Comparison of ENCODE assay signal across 21 cellular contexts in the genomic region with DNA sequence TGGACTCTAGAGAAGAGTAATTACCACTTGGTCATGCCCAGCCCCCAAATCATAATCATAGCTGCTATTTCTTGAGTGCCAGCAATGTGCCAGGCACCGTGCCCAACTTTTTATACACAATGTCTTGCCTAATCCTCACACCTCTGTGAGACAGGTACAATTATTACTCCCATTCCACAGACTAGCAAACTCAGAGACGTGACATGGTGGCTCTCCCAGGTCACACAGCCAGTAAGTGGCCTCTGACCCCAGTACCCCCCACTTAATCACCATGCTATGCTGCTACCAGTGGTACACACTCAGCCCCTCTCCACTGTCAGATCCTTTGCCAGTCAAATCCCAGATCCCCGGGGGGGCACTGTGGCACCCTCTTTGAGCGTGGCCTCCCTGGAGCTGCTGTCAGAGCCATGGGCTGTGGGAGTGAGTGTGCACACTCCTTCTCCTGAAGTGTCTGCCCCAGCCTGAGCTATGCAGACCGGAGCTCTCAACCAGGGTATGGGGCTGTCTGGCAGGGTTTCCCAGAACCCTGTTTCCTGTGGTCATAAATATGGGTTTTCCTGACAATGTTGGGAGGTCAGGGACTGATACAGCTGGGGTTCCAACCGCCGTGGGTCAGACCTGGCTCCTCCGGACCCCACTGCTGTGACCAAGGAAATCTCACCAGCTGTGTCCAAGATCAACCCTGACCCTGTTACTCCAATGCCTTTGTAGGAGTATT. TPM values are rescaled to one million over a fixed set of nuclear protein-coding genes. Genes with fewer than 3 reads are reported as not detected.
"Had no signal": no experiment of that assay in that cellular context is flagged by ENCODE, and none has a peak within 500 bp of the region (broad histone marks: within the 10 kb centered on the region; RNA-seq: fewer than 3 reads in every experiment).

No MANE protein-coding gene starts in this region.

- H3K36me3 Mint-ChIP-seq: natural killer cell, type B pancreatic cell had no signal

- DNase-seq: activated CD4-positive, alpha-beta T cell treated with anti-CD3 and anti-CD28 coated beads, Interleukin-2, amount 50 U/mL, for 1 hour; dorsolateral prefrontal cortex; natural killer cell; stimulated activated naive CD8-positive, alpha-beta T cell treated with anti-CD3 and anti-CD28 coated beads, Interleukin-15, amount 100 ng/mL, for 72 hours; SW 1271 had no signal

- H3K27ac Mint-ChIP-seq: activated T-helper 1 cell treated with anti-CD3 and anti-CD28 coated beads, Interleukin-12 subunit alpha, Interleukin-12 subunit beta, Interleukin-2, Interleukin-4 antibody, amounts not matched to agents 30 ng/mL and 10 ng/mL and 1 ng/mL, durations not matched to agents 14 hours and 24 hours and 36 hours; natural killer cell; stimulated activated naive CD8-positive, alpha-beta T cell treated with anti-CD3 and anti-CD28 coated beads, Interleukin-15, amount 100 ng/mL, for 72 hours; type B pancreatic cell had no signal

- H3K4me3 ChIP-seq: breast epithelium, dorsolateral prefrontal cortex, psoas muscle had no signal

- FAIRE-seq: endometrium, TTC549 had no signal

- H3K36me3 ChIP-seq: breast epithelium had no signal

- H3K27me3 ChIP-seq: breast epithelium, dorsolateral prefrontal cortex had no signal

- ATAC-seq: esophagus mucosa; psoas muscle; stimulated activated naive CD8-positive, alpha-beta T cell treated with anti-CD3 and anti-CD28 coated beads, Interleukin-15, amount 100 ng/mL, for 72 hours had no signal

- H3K9me3 ChIP-seq: breast epithelium, psoas muscle had no signal

- H3K27ac ChIP-seq: breast epithelium, psoas muscle had no signal

- H3K9me3 Mint-ChIP-seq: activated T-helper 1 cell treated with anti-CD3 and anti-CD28 coated beads, Interleukin-12 subunit alpha, Interleukin-12 subunit beta, Interleukin-2, Interleukin-4 antibody, amounts not matched to agents 30 ng/mL and 10 ng/mL and 1 ng/mL, durations not matched to agents 14 hours and 24 hours and 36 hours; natural killer cell; stimulated activated naive CD8-positive, alpha-beta T cell treated with anti-CD3 and anti-CD28 coated beads, Interleukin-15, amount 100 ng/mL, for 72 hours; type B pancreatic cell had no signal

- H3K4me3 Mint-ChIP-seq: activated T-helper 1 cell treated with anti-CD3 and anti-CD28 coated beads, Interleukin-12 subunit alpha, Interleukin-12 subunit beta, Interleukin-2, Interleukin-4 antibody, amounts not matched to agents 30 ng/mL and 10 ng/mL and 1 ng/mL, durations not matched to agents 14 hours and 24 hours and 36 hours; natural killer cell; stimulated activated naive CD8-positive, alpha-beta T cell treated with anti-CD3 and anti-CD28 coated beads, Interleukin-15, amount 100 ng/mL, for 72 hours; type B pancreatic cell had no signal

- H3K4me1 Mint-ChIP-seq: natural killer cell; stimulated activated naive CD8-positive, alpha-beta T cell treated with anti-CD3 and anti-CD28 coated beads, Interleukin-15, amount 100 ng/mL, for 72 hours had no signal

- H3K4me1 ChIP-seq: breast epithelium, psoas muscle had no signal

RNA-seq across cellular contexts. Expression of gene LACTBL1, which starts 51.8 kb away (rescaled TPM):
- total RNA-seq: activated CD8-positive, alpha-beta memory T cell treated with anti-CD3 and anti-CD28 coated beads for 36 hours; activated T-helper 1 cell treated with anti-CD3 and anti-CD28 coated beads, Interleukin-12 subunit alpha, Interleukin-12 subunit beta, Interleukin-2, Interleukin-4 antibody, amounts not matched to agents 30 ng/mL and 10 ng/mL and 1 ng/mL, durations not matched to agents 14 hours and 24 hours and 36 hours; aorta; breast epithelium; esophagus mucosa; glomerular endothelial cell; kidney epithelial cell; mucosa of gallbladder; natural killer cell; omental fat pad; psoas muscle; sciatic nerve; T-helper 2 cell treated with Interferon-gamma antibody and Interleukin-4, amounts not matched to agents 100 ng/mL and 5 ng/mL, for 36 hours; temporal lobe had no signal
- polyA plus RNA-seq: aorta, psoas muscle had no signal
